23 cellular contexts compared by ENCODE assay signal in genomic region chr7:41822259-41822658, GRCh38.
"Had no signal": no experiment of that assay in that cellular context is flagged by ENCODE, and none has a peak within 500 bp of the region (broad histone marks: within the 10 kb centered on the region; RNA-seq: fewer than 3 reads in every experiment).

No MANE protein-coding gene starts in this region.

- DNase-seq: activated B cell treated with CpG ODN at 0.5 μM for 24 hours; activated CD4-positive, alpha-beta T cell treated with anti-CD3 and anti-CD28 coated beads for 36 hours; activated CD4-positive, alpha-beta T cell treated with anti-CD3 and anti-CD28 coated beads, Interleukin-2, amount 50 U/mL, for 48 hours; activated CD8-positive, alpha-beta memory T cell treated with anti-CD3 and anti-CD28 coated beads, Interleukin-2, amount 50 U/mL, for 48 hours; activated naive CD4-positive, alpha-beta T cell treated with Interleukin-2 at 50 U/mL for 16 hours; activated T-cell treated with anti-CD3 and anti-CD28 coated beads, Interleukin-2, amount 50 U/mL, for 4 hours; caudate nucleus; dorsolateral prefrontal cortex; esophagus squamous epithelium; heart right ventricle; islet precursor cell; left cardiac atrium; mesenchymal stem cell; occipital lobe; sigmoid colon; stimulated activated CD4-positive, alpha-beta T cell treated with anti-CD3 and anti-CD28 coated beads, Interleukin-2, amount 100 ng/mL, for 48 hours; stimulated activated CD8-positive, alpha-beta memory T cell treated with anti-CD3 and anti-CD28 coated beads, Interleukin-4, amount 100 ng/mL, for 48 hours; stimulated activated naive B cell treated with anti-CD40 and anti-IgM and Interleukin-4, amounts not matched to agents 10 μg/mL and 1 μg/mL and 100 μg/mL, for 72 hours; T1000 had no signal

- H3K36me3 Mint-ChIP-seq: brain, type B pancreatic cell had no signal

- H3K4me3 ChIP-seq: dorsolateral prefrontal cortex, esophagus squamous epithelium, heart right ventricle, sigmoid colon had no signal

- H3K4me3 Mint-ChIP-seq: activated B cell treated with CpG ODN at 0.5 μM for 24 hours; activated CD4-positive, alpha-beta T cell treated with anti-CD3 and anti-CD28 coated beads for 36 hours; activated T-cell treated with anti-CD3 and anti-CD28 coated beads, Interleukin-2, amount 50 U/mL, for 4 hours; brain; stimulated activated naive B cell treated with anti-CD40 and anti-IgM and Interleukin-4, amounts not matched to agents 10 μg/mL and 1 μg/mL and 100 μg/mL, for 72 hours; T-helper 1 cell treated with Interleukin-12 subunit alpha and Interleukin-12 subunit beta and Interleukin-4 antibody, amounts not matched to agents 30 μg/mL and 1 μg/mL, for 36 hours; type B pancreatic cell had no signal

- H3K9me3 ChIP-seq: esophagus squamous epithelium, sigmoid colon had no signal

- H3K27ac Mint-ChIP-seq: activated B cell treated with CpG ODN at 0.5 μM for 24 hours; activated CD4-positive, alpha-beta T cell treated with anti-CD3 and anti-CD28 coated beads for 36 hours; activated T-helper 2 cell treated with anti-CD3 and anti-CD28 coated beads, Interferon-gamma antibody, Interleukin-2, Interleukin-4, amounts not matched to agents 10 μg/mL and 5 μg/mL and 100 μg/mL, durations not matched to agents 14 hours and 24 hours and 36 hours; brain; stimulated activated naive B cell treated with anti-CD40 and anti-IgM and Interleukin-4, amounts not matched to agents 10 μg/mL and 1 μg/mL and 100 μg/mL, for 72 hours; T-helper 1 cell treated with Interleukin-12 subunit alpha and Interleukin-12 subunit beta and Interleukin-4 antibody, amounts not matched to agents 30 μg/mL and 1 μg/mL, for 36 hours; type B pancreatic cell had no signal

- ATAC-seq: activated CD4-positive, alpha-beta T cell treated with anti-CD3 and anti-CD28 coated beads for 36 hours; activated T-cell treated with anti-CD3 and anti-CD28 coated beads, Interleukin-2, amount 50 U/mL, for 4 hours; left cardiac atrium; stimulated activated naive B cell treated with anti-CD40 and anti-IgM and Interleukin-4, amounts not matched to agents 10 μg/mL and 1 μg/mL and 100 μg/mL, for 72 hours had no signal

- H3K27ac ChIP-seq: dorsolateral prefrontal cortex, esophagus squamous epithelium, heart right ventricle, sigmoid colon had no signal

- H3K27me3 Mint-ChIP-seq: activated B cell treated with CpG ODN at 0.5 μM for 24 hours; stimulated activated naive B cell treated with anti-CD40 and anti-IgM and Interleukin-4, amounts not matched to agents 10 μg/mL and 1 μg/mL and 100 μg/mL, for 72 hours; type B pancreatic cell had no signal

- H3K4me1 Mint-ChIP-seq: activated CD4-positive, alpha-beta T cell treated with anti-CD3 and anti-CD28 coated beads for 36 hours; brain had no signal

- H3K36me3 ChIP-seq: esophagus squamous epithelium, heart right ventricle, sigmoid colon had no signal

- H3K9me3 Mint-ChIP-seq: activated T-cell treated with anti-CD3 and anti-CD28 coated beads, Interleukin-2, amount 50 U/mL, for 4 hours had no signal

- H3K4me1 ChIP-seq: esophagus squamous epithelium, sigmoid colon had no signal

- H3K27me3 ChIP-seq: esophagus squamous epithelium, heart right ventricle, sigmoid colon had no signal
